In genomic region chr7:111855842-111856227, GRCh38 we compare ENCODE assay signal across 11 cellular contexts.
A peak's percentile ranks its signal among the peaks of the same experiment; 100 is the strongest.
DNase-seq lines count a peak whose midpoint lies in the region; TF ChIP-seq lines count a peak whose summit lies in the region.
"Had no signal": no experiment of that assay in that cellular context is flagged by ENCODE, and none has a peak within 500 bp of the region (broad histone marks: within the 10 kb centered on the region; RNA-seq: fewer than 3 reads in every experiment).

No MANE protein-coding gene starts in this region.

- H3K9me3 ChIP-seq in OCI-LY3 (ENCODE audit: insufficient read depth, low read length), result no peaks in the 10 kb centered on the region
- H3K9me3 ChIP-seq: uterus had no signal

- H4K20me1 ChIP-seq in OCI-LY3 (ENCODE audit: insufficient read depth, low read length), result no peaks in the 10 kb centered on the region

- TF ChIP-seq CTCF in OCI-LY3 (IDR thresholded peaks at IDR 0.05; ENCODE audit: low read depth, low read length), result peak; percentile 48

- peak overlapping the region; percentile 86 for H2AFZ ChIP-seq in OCI-LY3 (ENCODE audit: low read depth, low read length)

- H3K4me2 ChIP-seq in OCI-LY3 (ENCODE audit: low read length), result peak overlapping the region; percentile 46

- H3K36me3 ChIP-seq in OCI-LY3 (replicated peaks; ENCODE audit: low read depth, low read length), result no peaks in the 10 kb centered on the region
- H3K36me3 ChIP-seq: uterus had no signal

- peaks cover 27% of the 10 kb centered on the region for H3K4me1 ChIP-seq in OCI-LY3 (ENCODE audit: low read length)
- H3K4me1 ChIP-seq: uterus had no signal

- no peaks in the 10 kb centered on the region for H3K79me2 ChIP-seq in OCI-LY3 (ENCODE audit: low read length)

- H3K9ac ChIP-seq in OCI-LY3 (ENCODE audit: low read length), result no peak overlapping the region

- DNase-seq in NCI-H1092 treated with DMSO at 0.1 percent for 48 hours (lab: John Stamatoyannopoulos, UW), result peak; percentile 10
- DNase-seq in NCI-H1092 (lab: John Stamatoyannopoulos, UW), result no peak
- peak; percentile 14 for DNase-seq in fibroblast of the conjunctiva (ENCODE audit: low read depth)
- peak; percentile 58 for DNase-seq in pons (ENCODE audit: low spot score)
- no peak for DNase-seq in SW 1271 (lab: John Stamatoyannopoulos, UW)
- no peak for DNase-seq in stimulated activated CD4-positive, alpha-beta T cell treated with anti-CD3 and anti-CD28 coated beads, Interleukin-2, amount 100 ng/mL, for 48 hours
- DNase-seq in NCI-H345 (lab: John Stamatoyannopoulos, UW), result no peak
- DNase-seq: activated B cell treated with CpG ODN at 0.5 μM for 24 hours, NCI-H2029 treated with DMSO at 0.1 percent for 48 hours had no signal

- H3K4me3 ChIP-seq in OCI-LY3 (ENCODE audit: low read length), result no peak overlapping the region
- H3K4me3 ChIP-seq: uterus had no signal

- H3K27ac ChIP-seq in OCI-LY3 (ENCODE audit: low read length), result no peak overlapping the region
- H3K27ac ChIP-seq: uterus had no signal

- H3K27me3 ChIP-seq in OCI-LY3 (ENCODE audit: low read depth, low read length), result no peaks in the 10 kb centered on the region
- H3K27me3 ChIP-seq: uterus had no signal

Comparison
In these comparisons a context has a peak if more than half of its experiments do, and no peak if none do; other contexts are left out.
1. DNase-seq: peak in NCI-H1092 treated with DMSO at 0.1 percent for 48 hours (single experiment), fibroblast of the conjunctiva (single experiment) and pons (single experiment); none in NCI-H1092 (single experiment), SW 1271 (0 of 2), stimulated activated CD4-positive, alpha-beta T cell treated with anti-CD3 and anti-CD28 coated beads, Interleukin-2, amount 100 ng/mL, for 48 hours (0 of 2) and NCI-H345 (single experiment).